Comparison of ENCODE assay signal across 8 cellular contexts in genomic region chr12:56257491-56258067, GRCh38. TPM values are rescaled to one million over a fixed set of nuclear protein-coding genes. Genes with fewer than 3 reads are reported as not detected.
DNase-seq lines count a peak whose midpoint lies in the region; ATAC-seq and TF ChIP-seq lines count a peak whose summit lies in the region.
"Had no signal": no experiment of that assay in that cellular context is flagged by ENCODE, and none has a peak within 500 bp of the region (broad histone marks: within the 10 kb centered on the region; RNA-seq: fewer than 3 reads in every experiment).

No MANE protein-coding gene starts in this region.

- H3K4me1 ChIP-seq in OCI-LY7 (ENCODE audit: insufficient read depth, low read length, poor library complexity, severe bottlenecking): peaks cover 17% of the 10 kb centered on the region
- peaks cover 12 to 15% of the 10 kb centered on the region in 2 donors for H3K4me1 ChIP-seq in duodenal mucosa (ENCODE audit: control insufficient read depth in 1 of 2, insufficient read depth in 2 of 2, low read length in 2 of 2)
- H3K4me1 ChIP-seq in vagina: peaks cover 25% of the 10 kb centered on the region

- POLR2A ChIA-PET in OCI-LY7 (lab: Charles Lee): interaction anchor here (0.6 to 1.0 kb wide), 2 partner anchors 37 to 117 kb away, joined by 3 to 5 read pairs; no protein-coding TSS in a partner anchor

- H2AFZ ChIP-seq in OCI-LY7 (ENCODE audit: low read length): peak overlapping the region; percentile 48; the same call in 1 of the 2 replicates

- peak; percentile 60; the same call in 1 of the 2 replicates for TF ChIP-seq CTCF in OCI-LY7 (conservative IDR thresholded peaks at IDR 0.05; ENCODE audit: low read length)
- TF ChIP-seq CTCF in mesothelial cell of epicardium (IDR thresholded peaks at IDR 0.05; ENCODE audit: unreplicated experiment): no peak
- TF ChIP-seq CTCF in vagina (IDR thresholded peaks at IDR 0.05): no peak
- no peak for TF ChIP-seq CTCF in omental fat pad (IDR thresholded peaks at IDR 0.05)

- H3K9me3 Mint-ChIP-seq in mesothelial cell of epicardium: no peaks in the 10 kb centered on the region

- intact Hi-C loops in OCI-LY7 (cut with micrococcal nuclease; ENCODE audit: unreplicated experiment) (loop anchor here (1.0 kb wide), 2 partner anchors 64 to 138 kb away; no protein-coding TSS in a partner anchor), vagina (cut with DNase I) (no loop called here)

- CTCF ChIA-PET in OCI-LY7 (lab: Charles Lee; ENCODE audit: unreplicated experiment): interaction anchor here (0.6 kb wide), 1 partner anchor 41 kb away, joined by 3 read pairs; no protein-coding TSS in a partner anchor

- H3K27me3 Mint-ChIP-seq in mesothelial cell of epicardium (ENCODE audit: low read depth): no peaks in the 10 kb centered on the region

- H3K79me2 ChIP-seq in OCI-LY7 (ENCODE audit: insufficient read depth, low read depth, low read length): peaks cover 17% of the 10 kb centered on the region; the same call in 1 of the 2 replicates

- H3K4me1 Mint-ChIP-seq in mesothelial cell of epicardium: peaks cover 15% of the 10 kb centered on the region

- peaks cover 45% of the 10 kb centered on the region for H3K36me3 ChIP-seq in OCI-LY7 (ENCODE audit: insufficient read depth, low read length)
- H3K36me3 ChIP-seq in duodenal mucosa (ENCODE audit: control insufficient read depth in 1 of 2, insufficient read depth in 2 of 2, low read length in 2 of 2): peaks cover 25 to 41% of the 10 kb centered on the region in 2 donors
- peaks cover 12 to 38% of the 10 kb centered on the region in 2 donors for H3K36me3 ChIP-seq in vagina

- H3K27ac ChIP-seq in OCI-LY7 (ENCODE audit: low read depth, low read length, poor library complexity, severe bottlenecking) (peak overlapping the region; percentile 34), duodenal mucosa (ENCODE audit: low read depth, low read length) (no peak overlapping the region), vagina (peak overlapping the region; percentile 84)

- no peak for TF ChIP-seq POLR2A in vagina (IDR thresholded peaks at IDR 0.05)

- 0 out of 2 replicates have a peak, but pooled peaks cover 5% of the 10 kb centered on the region for H4K20me1 ChIP-seq in OCI-LY7 (ENCODE audit: insufficient read depth, low read length)

- no peaks in the 10 kb centered on the region for H3K9me2 ChIP-seq in OCI-LY7 (ENCODE audit: insufficient read depth, low read length)

- BruUV-seq in OCI-LY7 (replicated peaks; lab: Mats Ljungman, UMichigan): no TSS peak

- H3K4me2 ChIP-seq in OCI-LY7 (ENCODE audit: low read length): peak overlapping the region; percentile 94

- peak overlapping the region; percentile 92 for H3K4me3 ChIP-seq in GM08714 (ENCODE audit: low read length)
- H3K4me3 ChIP-seq in OCI-LY7 (ENCODE audit: low read depth, low read length, poor library complexity, severe bottlenecking): peak overlapping the region; percentile 93
- H3K4me3 ChIP-seq in duodenal mucosa (ENCODE audit: low read depth in 1 of 2, low read length in 2 of 2): peak overlapping the region; percentile 81 to 92
- H3K4me3 ChIP-seq in vagina: peak overlapping the region; percentile 93 to 99

- peak overlapping the region; percentile 68 to 88 for H3K9ac ChIP-seq in duodenal mucosa (ENCODE audit: low read depth in 1 of 2, low read length in 2 of 2)

- H3K36me3 Mint-ChIP-seq in mesothelial cell of epicardium: peaks cover 26% of the 10 kb centered on the region

- DNase-seq in OCI-LY7 (ENCODE audit: low spot score) (no peak), mesothelial cell of epicardium (ENCODE audit: low spot score in 2 of 2, unreplicated experiment in 2 of 2) (peak in 1 of 2 experiments; percentile 47), vagina (ENCODE audit: extremely low spot score in 2 of 2) (no peak), omental fat pad (ENCODE audit: low spot score) (no peak)

- H3K27me3 ChIP-seq in duodenal mucosa (ENCODE audit: control insufficient read depth in 1 of 2, insufficient read depth in 2 of 2, low read length in 2 of 2): no peaks in the 10 kb centered on the region
- H3K27me3 ChIP-seq in vagina: no peaks in the 10 kb centered on the region

- peak overlapping the region; percentile 92 for H3K27ac Mint-ChIP-seq in mesothelial cell of epicardium

- ATAC-seq in HG02642 (IDR thresholded peaks at IDR 0.05; ENCODE audit: poor library complexity, unreplicated experiment) (peak; percentile 2), omental fat pad (ENCODE audit: low FRiP score) (no peak)

- no peaks in the 10 kb centered on the region for H3K9me3 ChIP-seq in OCI-LY7 (ENCODE audit: low read length)
- H3K9me3 ChIP-seq in duodenal mucosa (ENCODE audit: control insufficient read depth in 1 of 2, low read length in 2 of 2): no peaks in the 10 kb centered on the region
- H3K9me3 ChIP-seq in vagina: no peaks in the 10 kb centered on the region

- H3K4me3 Mint-ChIP-seq in mesothelial cell of epicardium: peak overlapping the region; percentile 94

RNA-seq across cellular contexts. Expression of gene ANKRD52, which starts 0.6 kb away (rescaled TPM):
- 7.0 and 11.7 TPM in 2 replicates for total RNA-seq in OCI-LY7 (2014; rRNA removed; shearing (Covaris generic))
- total RNA-seq in OCI-LY7 (2022) (35.0 and 35.6 TPM in 2 replicates), mesothelial cell of epicardium (60.7 to 63.2 TPM (median 63.1 TPM) in 3 replicates), vagina (22.6 TPM), omental fat pad (10 to 100 TPM; 13.6 to 19.2 (median 16.8) TPM)

RNA-seq across cellular contexts. Expression of gene COQ10A, which starts 9.2 kb away (rescaled TPM):
- 15.8 and 22.1 TPM in 2 replicates for total RNA-seq in OCI-LY7 (2014; rRNA removed; shearing (Covaris generic))
- total RNA-seq in OCI-LY7 (2022): 20.6 and 28.9 TPM in 2 replicates
- total RNA-seq in mesothelial cell of epicardium: 11.0 to 15.3 TPM (median 12.5 TPM) in 3 replicates
- total RNA-seq in vagina: 10.1 TPM
- 10 to 100 TPM in 3 of 4 donors, 1 to 10 TPM in 1; 9.0 to 18.1 (median 13.5) TPM for total RNA-seq in omental fat pad

RNA-seq across cellular contexts. Expression of gene SLC39A5, which starts 27.7 kb away (rescaled TPM):
- 0.76 and 2.5 TPM in 2 replicates for total RNA-seq in OCI-LY7 (2014; rRNA removed; shearing (Covaris generic))
- total RNA-seq in OCI-LY7 (2022) (1.2 and 1.4 TPM in 2 replicates), mesothelial cell of epicardium (0.76 to 1.3 TPM (median 1.1 TPM) in 3 replicates), vagina (not detected), omental fat pad (not detected)
- total RNA-seq: dermis microvascular lymphatic vessel endothelial cell had no signal

RNA-seq across cellular contexts. Expression of gene NABP2, which starts 33.4 kb away (rescaled TPM):
- total RNA-seq in OCI-LY7 (2014; rRNA removed; shearing (Covaris generic)): 37.5 and 46.0 TPM in 2 replicates
- total RNA-seq in OCI-LY7 (2022): 54.1 and 61.1 TPM in 2 replicates
- total RNA-seq in mesothelial cell of epicardium: 23.5 to 24.4 TPM (median 23.7 TPM) in 3 replicates
- total RNA-seq in vagina: 20.4 TPM
- total RNA-seq in omental fat pad: 10 to 100 TPM; 13.2 to 24.3 (median 17.2) TPM

RNA-seq across cellular contexts. Expression of gene RNF41, which starts 35.9 kb away (rescaled TPM):
- 63.8 and 76.1 TPM in 2 replicates for total RNA-seq in OCI-LY7 (2014; rRNA removed; shearing (Covaris generic))
- total RNA-seq in OCI-LY7 (2022) (43.7 and 45.6 TPM in 2 replicates), mesothelial cell of epicardium (47.1 to 49.6 TPM (median 48.1 TPM) in 3 replicates), vagina (79.6 TPM), omental fat pad (100 to 1,000 TPM in 1 of 4 donors, 10 to 100 TPM in 3; 50.0 to 128 (median 76.2) TPM)
